ENCODE assay signal across 8 cellular contexts in the genomic region with DNA sequence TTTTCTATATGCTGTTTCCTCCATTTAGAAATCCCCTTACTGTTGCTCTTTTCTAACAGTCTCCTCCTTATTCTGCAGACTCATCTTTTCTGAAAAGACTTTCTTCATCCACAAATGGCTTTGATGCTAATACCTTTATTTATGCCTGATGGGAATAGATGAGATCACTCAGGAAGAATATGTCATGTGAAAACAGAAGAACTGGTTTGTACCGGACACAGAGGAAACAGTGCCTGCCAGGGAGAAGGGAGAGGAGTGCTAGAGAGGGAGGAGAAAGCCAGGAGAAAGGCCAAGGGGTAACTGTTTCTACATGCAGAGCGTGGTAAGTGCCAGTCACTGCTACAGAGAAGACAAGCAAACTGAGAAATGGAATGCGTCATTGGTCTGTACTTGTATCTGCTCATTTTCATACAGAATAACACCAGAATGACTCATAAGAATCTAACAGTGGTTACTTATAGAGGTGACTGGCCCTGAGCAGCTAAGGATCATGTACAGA. TPM values are rescaled to one million over a fixed set of nuclear protein-coding genes. Genes with fewer than 3 reads are reported as not detected.
DNase-seq lines count a peak whose midpoint lies in the region; ATAC-seq, FAIRE-seq and TF ChIP-seq lines count a peak whose summit lies in the region.

No MANE protein-coding gene starts in this region.

- H3K4me1 ChIP-seq in OCI-LY1 (ENCODE audit: insufficient read depth, low read length, severe bottlenecking), result peaks cover 53% of the 10 kb centered on the region
- peaks cover 21% of the 10 kb centered on the region for H3K4me1 ChIP-seq in endothelial cell of umbilical vein (ENCODE audit: control insufficient read depth, extremely low read depth, insufficient read depth, low read length)
- H3K4me1 ChIP-seq in neuron (ENCODE audit: insufficient read depth, low read length), result peaks cover 37% of the 10 kb centered on the region
- no peaks in the 10 kb centered on the region for H3K4me1 ChIP-seq in MM.1S (ENCODE audit: low read length)

- peak; percentile 83 to 100 for ATAC-seq in natural killer cell treated with Interleukin-12 subunit alpha and Interleukin-12 subunit beta and Interleukin-15 and Interleukin-18, amount 100 ng/mL, for 72 hours
- ATAC-seq in natural killer cell, result no peak
- ATAC-seq in HG02852 (IDR thresholded peaks at IDR 0.05; ENCODE audit: unreplicated experiment), result peak; percentile 100

- H3K27me3 Mint-ChIP-seq in natural killer cell treated with Interleukin-12 subunit alpha and Interleukin-12 subunit beta and Interleukin-15 and Interleukin-18, amount 100 ng/mL, for 72 hours, result peaks cover 6 to 9% of the 10 kb centered on the region in 2 donors
- H3K27me3 Mint-ChIP-seq in natural killer cell (ENCODE audit: low read depth in 2 of 2), result peaks cover 4 to 16% of the 10 kb centered on the region in 2 donors

- H3K4me3 ChIP-seq in OCI-LY1 (ENCODE audit: low read depth, low read length, poor library complexity, severe bottlenecking) (no peak overlapping the region), endothelial cell of umbilical vein (replicated peaks in 1 of 3; ENCODE audit: insufficient read depth in 1 of 3, low read depth in 1 of 3, low read length in 3 of 3) (no peak overlapping the region), neuron (ENCODE audit: low read length) (no peak overlapping the region), MM.1S (ENCODE audit: low read length) (no peak overlapping the region)

- no peak overlapping the region for H3K9ac ChIP-seq in OCI-LY1 (ENCODE audit: low read length)
- peak overlapping the region; percentile 47 for H3K9ac ChIP-seq in endothelial cell of umbilical vein (replicated peaks; ENCODE audit: extremely low read depth, insufficient read depth, low read length)
- H3K9ac ChIP-seq in MM.1S (ENCODE audit: low read length), result no peak overlapping the region

- FAIRE-seq in endothelial cell of umbilical vein (lab: Jason Lieb, UNC), result peak; percentile 98

- H3K4me3 Mint-ChIP-seq in natural killer cell treated with Interleukin-12 subunit alpha and Interleukin-12 subunit beta and Interleukin-15 and Interleukin-18, amount 100 ng/mL, for 72 hours, result no peak overlapping the region
- no peak overlapping the region for H3K4me3 Mint-ChIP-seq in natural killer cell

- CTCF ChIA-PET in endothelial cell of umbilical vein (lab: Charles Lee), result interaction anchor here (0.9 to 1.9 kb wide), 4 partner anchors 10 to 813 kb away, joined by 3 to 6 read pairs (median 4); no protein-coding TSS in a partner anchor

- H3K4me2 ChIP-seq in OCI-LY1 (ENCODE audit: low read length) (peak overlapping the region; percentile 22), endothelial cell of umbilical vein (ENCODE audit: insufficient read depth, low read length) (peak overlapping the region; percentile 44), MM.1S (ENCODE audit: low read depth, low read length) (no peak overlapping the region)

- no peaks in the 10 kb centered on the region for H3K36me3 ChIP-seq in OCI-LY1 (ENCODE audit: insufficient read depth, low read length)
- no peaks in the 10 kb centered on the region for H3K36me3 ChIP-seq in endothelial cell of umbilical vein (ENCODE audit: control insufficient read depth in 2 of 2, extremely low read depth in 1 of 2, insufficient read depth in 2 of 2, low read length in 2 of 2)
- no peaks in the 10 kb centered on the region for H3K36me3 ChIP-seq in neuron (ENCODE audit: insufficient read depth, low read length)
- no peaks in the 10 kb centered on the region for H3K36me3 ChIP-seq in MM.1S (replicated peaks; ENCODE audit: insufficient read depth, low read length)

- H3K79me2 ChIP-seq in OCI-LY1 (ENCODE audit: insufficient read depth, low read length) (no peaks in the 10 kb centered on the region), endothelial cell of umbilical vein (ENCODE audit: control insufficient read depth, insufficient read depth, low read length) (no peaks in the 10 kb centered on the region), MM.1S (ENCODE audit: low read length) (no peaks in the 10 kb centered on the region)

- H2AFZ ChIP-seq in OCI-LY1 (ENCODE audit: low read length) (peak overlapping the region; percentile 32; the same call in 1 of the 2 replicates), endothelial cell of umbilical vein (ENCODE audit: low read depth, low read length) (no peak overlapping the region), neuron (ENCODE audit: low read depth, low read length) (peak overlapping the region; percentile 11), MM.1S (ENCODE audit: low read length) (no peak overlapping the region)

- H4K20me1 ChIP-seq in OCI-LY1 (ENCODE audit: insufficient read depth, low read length) (no peaks in the 10 kb centered on the region), endothelial cell of umbilical vein (replicated peaks; ENCODE audit: control insufficient read depth, extremely low read depth, insufficient read depth, low read length) (no peaks in the 10 kb centered on the region), MM.1S (ENCODE audit: insufficient read depth, low read length) (no peaks in the 10 kb centered on the region)

- TF ChIP-seq CTCF in natural killer cell (IDR thresholded peaks at IDR 0.05), result no peak
- TF ChIP-seq CTCF in OCI-LY1 (IDR thresholded peaks at IDR 0.05; ENCODE audit: low read length), result no peak
- no peak for TF ChIP-seq CTCF in endothelial cell of umbilical vein (IDR thresholded peaks at IDR 0.05; ENCODE audit: extremely low read depth in 1 of 2, insufficient read depth in 1 of 2, low read depth in 1 of 2, low read length in 2 of 2)
- no peak for TF ChIP-seq CTCF in MM.1S (IDR thresholded peaks at IDR 0.05; ENCODE audit: low read length)

- no peaks in the 10 kb centered on the region for H3K9me2 ChIP-seq in OCI-LY1 (ENCODE audit: low read depth, low read length)
- H3K9me2 ChIP-seq in MM.1S (replicated peaks; ENCODE audit: insufficient read depth, low read length), result no peaks in the 10 kb centered on the region

- H3K9me3 ChIP-seq in OCI-LY1 (ENCODE audit: low read length), result no peaks in the 10 kb centered on the region
- H3K9me3 ChIP-seq in endothelial cell of umbilical vein (replicated peaks; ENCODE audit: control insufficient read depth, insufficient read depth, low read length), result no peaks in the 10 kb centered on the region
- peaks cover 2% of the 10 kb centered on the region for H3K9me3 ChIP-seq in neuron (ENCODE audit: low read length)
- no peaks in the 10 kb centered on the region for H3K9me3 ChIP-seq in MM.1S (replicated peaks; ENCODE audit: insufficient read depth, low read length)

- H3K36me3 Mint-ChIP-seq in natural killer cell treated with Interleukin-12 subunit alpha and Interleukin-12 subunit beta and Interleukin-15 and Interleukin-18, amount 100 ng/mL, for 72 hours, result no peaks in the 10 kb centered on the region
- H3K36me3 Mint-ChIP-seq in natural killer cell, result no peaks in the 10 kb centered on the region

- no peak for DNase-seq in natural killer cell treated with Interleukin-12 subunit alpha and Interleukin-12 subunit beta and Interleukin-15 and Interleukin-18, amount 100 ng/mL, for 72 hours (ENCODE audit: low spot score)
- DNase-seq in natural killer cell (no peak), endothelial cell of umbilical vein (ENCODE audit: low read depth, low spot score) (peak; percentile 98), MM.1S (no peak), NOMO-1 treated with DMSO at 0.1 percent for 48 hours (lab: John Stamatoyannopoulos, UW; ENCODE audit: unreplicated experiment) (no peak)

- H3K9me1 ChIP-seq in endothelial cell of umbilical vein (replicated peaks; ENCODE audit: control insufficient read depth, extremely low read depth, insufficient read depth, low read length), result no peaks in the 10 kb centered on the region

- no peaks in the 10 kb centered on the region for H3K9me3 Mint-ChIP-seq in natural killer cell treated with Interleukin-12 subunit alpha and Interleukin-12 subunit beta and Interleukin-15 and Interleukin-18, amount 100 ng/mL, for 72 hours
- H3K9me3 Mint-ChIP-seq in natural killer cell, result no peaks in the 10 kb centered on the region

- intact Hi-C loops in natural killer cell (cut with micrococcal nuclease), result no loop called here
- intact Hi-C loops in endothelial cell of umbilical vein (cut with micrococcal nuclease), result loop anchor here (1.0 kb wide), 2 partner anchors 45 to 350 kb away; no protein-coding TSS in a partner anchor

- dilution Hi-C loops in endothelial cell of umbilical vein (cut with MboI; ENCODE audit: extremely low pct_ligation_motif_present, low sequenced_read_pairs), result no loop called here

- H3K27ac ChIP-seq in OCI-LY1 (ENCODE audit: low read depth, low read length, poor library complexity, severe bottlenecking), result peak overlapping the region; percentile 24
- H3K27ac ChIP-seq in endothelial cell of umbilical vein (ENCODE audit: insufficient read depth, low read depth, low read length), result peak overlapping the region; percentile 76
- no peak overlapping the region for H3K27ac ChIP-seq in MM.1S (ENCODE audit: low read length)

- no peak overlapping the region for H3K27ac Mint-ChIP-seq in natural killer cell treated with Interleukin-12 subunit alpha and Interleukin-12 subunit beta and Interleukin-15 and Interleukin-18, amount 100 ng/mL, for 72 hours
- H3K27ac Mint-ChIP-seq in natural killer cell, result no peak overlapping the region

- peaks cover 4 to 5% of the 10 kb centered on the region in 2 donors for H3K4me1 Mint-ChIP-seq in natural killer cell treated with Interleukin-12 subunit alpha and Interleukin-12 subunit beta and Interleukin-15 and Interleukin-18, amount 100 ng/mL, for 72 hours (ENCODE audit: low read depth in 2 of 2)
- H3K4me1 Mint-ChIP-seq in natural killer cell, result peaks cover 0 to 2% of the 10 kb centered on the region in 2 donors

- BruUV-seq in endothelial cell of umbilical vein (replicated peaks; lab: Mats Ljungman, UMichigan), result no TSS peak

- H3K27me3 ChIP-seq in OCI-LY1 (ENCODE audit: insufficient read depth, low read length), result no peaks in the 10 kb centered on the region
- no peaks in the 10 kb centered on the region for H3K27me3 ChIP-seq in endothelial cell of umbilical vein (ENCODE audit: control insufficient read depth in 2 of 2, insufficient read depth in 2 of 2, low read length in 2 of 2)
- H3K27me3 ChIP-seq in neuron (ENCODE audit: insufficient read depth, low read length), result no peaks in the 10 kb centered on the region
- no peaks in the 10 kb centered on the region for H3K27me3 ChIP-seq in MM.1S (replicated peaks; ENCODE audit: insufficient read depth, low read length)

- TF ChIP-seq POLR2A in endothelial cell of umbilical vein (IDR thresholded peaks at IDR 0.05; ENCODE audit: low read depth, low read length), result no peak

- no peaks in the 10 kb centered on the region for H3F3A ChIP-seq in OCI-LY1 (ENCODE audit: insufficient read depth, low read length)
- H3F3A ChIP-seq in MM.1S (ENCODE audit: insufficient read depth, low read length), result no peaks in the 10 kb centered on the region

- POLR2A ChIA-PET in endothelial cell of umbilical vein (lab: Charles Lee), result no interaction called here

RNA-seq across cellular contexts. Expression of a gene that starts 45.9 kb away (rescaled TPM):
- 10 to 100 TPM; 45.4 to 71.8 TPM for total RNA-seq in natural killer cell treated with Interleukin-12 subunit alpha and Interleukin-12 subunit beta and Interleukin-15 and Interleukin-18, amount 100 ng/mL, for 72 hours
- total RNA-seq in natural killer cell, result 10 to 100 TPM; 85.6 to 99.8 (median 90.8) TPM
- total RNA-seq in endothelial cell of umbilical vein, result 61.8 and 64.9 TPM in 2 replicates
- polyA plus RNA-seq in endothelial cell of umbilical vein, result 18.5 and 24.4 TPM in 2 replicates
- 27.0 and 30.0 TPM in 2 replicates for polyA plus RNA-seq in endothelial cell of umbilical vein (2011; cell fraction: cytosol; rRNA removed)
- polyA plus RNA-seq in endothelial cell of umbilical vein (2011; cell fraction: nucleus; rRNA removed), result 25.7 and 32.4 TPM in 2 replicates
- 35.1 and 41.5 TPM in 2 replicates for polyA plus RNA-seq in endothelial cell of umbilical vein (2012)
- 64.2 and 71.4 TPM in 2 replicates for polyA minus RNA-seq in endothelial cell of umbilical vein
- 26.6 TPM for polyA minus RNA-seq in endothelial cell of umbilical vein (2011; cell fraction: cytosol; rRNA and poly(A)+ RNA removed)
- 50.5 and 68.6 TPM in 2 replicates for polyA minus RNA-seq in endothelial cell of umbilical vein (2011; cell fraction: nucleus; rRNA and poly(A)+ RNA removed)

Comparison
In these comparisons a context has a peak if more than half of its experiments do, and no peak if none do; other contexts are left out.
1. ATAC-seq: peak in natural killer cell treated with Interleukin-12 subunit alpha and Interleukin-12 subunit beta and Interleukin-15 and Interleukin-18, amount 100 ng/mL, for 72 hours (2 of 2) and HG02852 (single experiment); none in natural killer cell (0 of 3).
2. H2AFZ ChIP-seq: peak in OCI-LY1 (single experiment) and neuron (single experiment); none in endothelial cell of umbilical vein (single experiment) and MM.1S (single experiment).